In the genomic region with DNA sequence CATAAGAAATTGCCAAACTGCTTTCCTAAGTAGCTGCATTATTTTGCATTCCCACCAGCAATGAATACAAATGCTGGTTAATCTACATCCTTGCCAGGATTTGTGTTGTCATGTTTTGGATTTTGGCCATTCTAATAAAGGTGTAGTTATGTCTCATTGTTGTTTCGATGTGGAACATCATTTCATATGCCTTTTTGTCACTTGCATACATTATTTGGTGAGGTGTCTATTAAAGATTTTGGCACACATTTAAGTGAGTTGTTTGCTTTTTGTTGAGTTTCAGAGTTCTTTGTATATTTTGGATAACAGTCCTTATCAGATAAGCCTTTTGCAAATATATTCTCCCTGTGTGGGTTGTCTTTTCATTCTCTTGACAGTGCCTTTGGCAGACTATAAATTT, we compare ENCODE assay signal across 28 cellular contexts.
"Had no signal": no experiment of that assay in that cellular context is flagged by ENCODE, and none has a peak within 500 bp of the region (broad histone marks: within the 10 kb centered on the region; RNA-seq: fewer than 3 reads in every experiment).

No MANE protein-coding gene starts in this region.

- H3K36me3 ChIP-seq: brain microvascular endothelial cell, cardiac muscle cell, WERI-Rb-1 had no signal

- H3K27me3 ChIP-seq: brain microvascular endothelial cell, cardiac muscle cell had no signal

- H3K4me1 Mint-ChIP-seq: activated CD4-positive, alpha-beta memory T cell treated with anti-CD3 and anti-CD28 coated beads, Interleukin-2, amount 10 ng/mL, durations not matched to agents 7 days and 5 days; activated CD4-positive, alpha-beta T cell treated with anti-CD3 and anti-CD28 coated beads for 36 hours; activated naive CD8-positive, alpha-beta T cell treated with anti-CD3 and anti-CD28 coated beads, Interleukin-2, amount 50 U/mL, for 24 hours; activated T-helper 17 cell treated with anti-CD3 and anti-CD28 coated beads, Interleukin-2, amount 50 U/mL, for 72 hours; T-cell had no signal

- H3K36me3 Mint-ChIP-seq: activated naive CD4-positive, alpha-beta T cell treated with anti-CD3 and anti-CD28 coated beads, Interleukin-2, amount 50 U/mL, for 72 hours; T-cell had no signal

- H3K27me3 Mint-ChIP-seq: activated CD4-positive, alpha-beta memory T cell treated with anti-CD3 and anti-CD28 coated beads, Interleukin-2, amount 10 ng/mL, durations not matched to agents 7 days and 5 days; activated CD4-positive, alpha-beta T cell treated with anti-CD3 and anti-CD28 coated beads for 36 hours; activated naive CD8-positive, alpha-beta T cell treated with anti-CD3 and anti-CD28 coated beads, Interleukin-2, amount 50 U/mL, for 24 hours; activated T-helper 17 cell treated with anti-CD3 and anti-CD28 coated beads, Interleukin-2, amount 50 U/mL, for 72 hours; T-cell had no signal

- H3K4me3 Mint-ChIP-seq: activated CD4-positive, alpha-beta memory T cell treated with anti-CD3 and anti-CD28 coated beads, Interleukin-2, amount 10 ng/mL, durations not matched to agents 7 days and 5 days; activated CD4-positive, alpha-beta T cell treated with anti-CD3 and anti-CD28 coated beads for 36 hours; activated naive CD8-positive, alpha-beta T cell treated with anti-CD3 and anti-CD28 coated beads, Interleukin-2, amount 50 U/mL, for 24 hours; activated T-helper 17 cell treated with anti-CD3 and anti-CD28 coated beads, Interleukin-2, amount 50 U/mL, for 72 hours; T-cell had no signal

- H3K27ac Mint-ChIP-seq: activated CD4-positive, alpha-beta memory T cell treated with anti-CD3 and anti-CD28 coated beads, Interleukin-2, amount 10 ng/mL, durations not matched to agents 7 days and 5 days; activated CD4-positive, alpha-beta T cell treated with anti-CD3 and anti-CD28 coated beads for 36 hours; activated naive CD4-positive, alpha-beta T cell treated with anti-CD3 and anti-CD28 coated beads, Interleukin-2, amount 50 U/mL, for 72 hours; activated naive CD8-positive, alpha-beta T cell treated with anti-CD3 and anti-CD28 coated beads, Interleukin-2, amount 50 U/mL, for 24 hours; activated T-helper 17 cell treated with anti-CD3 and anti-CD28 coated beads, Interleukin-2, amount 50 U/mL, for 72 hours; T-cell had no signal

- H3K4me3 ChIP-seq: cardiac muscle cell, K562, SK-N-MC had no signal

- H3K9me3 Mint-ChIP-seq: activated CD4-positive, alpha-beta memory T cell treated with anti-CD3 and anti-CD28 coated beads, Interleukin-2, amount 10 ng/mL, durations not matched to agents 7 days and 5 days; activated T-helper 17 cell treated with anti-CD3 and anti-CD28 coated beads, Interleukin-2, amount 50 U/mL, for 72 hours had no signal

- H3K27ac ChIP-seq: brain microvascular endothelial cell, cardiac muscle cell, SK-N-MC, WERI-Rb-1 had no signal

- ATAC-seq: activated CD4-positive, alpha-beta T cell treated with anti-CD3 and anti-CD28 coated beads for 36 hours; activated naive CD4-positive, alpha-beta T cell treated with anti-CD3 and anti-CD28 coated beads, Interleukin-2, amount 50 U/mL, for 72 hours; activated naive CD8-positive, alpha-beta T cell treated with anti-CD3 and anti-CD28 coated beads, Interleukin-2, amount 50 U/mL, for 24 hours; activated T-helper 17 cell treated with anti-CD3 and anti-CD28 coated beads, Interleukin-2, amount 50 U/mL, for 72 hours; K562; Panc1; Right ventricle myocardium inferior; T-cell had no signal

- DNase-seq: activated CD4-positive, alpha-beta memory T cell treated with anti-CD3 and anti-CD28 coated beads, Interleukin-2, amount 10 ng/mL, durations not matched to agents 7 days and 5 days; activated CD4-positive, alpha-beta T cell treated with anti-CD3 and anti-CD28 coated beads for 36 hours; activated CD4-positive, alpha-beta T cell treated with anti-CD3 and anti-CD28 coated beads, Interleukin-2, amount 50 U/mL, for 1 hour; activated naive CD4-positive, alpha-beta T cell; activated naive CD8-positive, alpha-beta T cell treated with anti-CD3 and anti-CD28 coated beads, Interleukin-2, amount 50 U/mL, for 24 hours; activated T-cell treated with anti-CD3 and anti-CD28 coated beads for 4 hours; activated T-cell treated with anti-CD3 and anti-CD28 coated beads, Interleukin-2, amount 50 U/mL, for 48 hours; amygdala; brain microvascular endothelial cell; Karpas-422; NCI-H146; NCI-H187 treated with DMSO at 0.1 percent for 48 hours; NCI-H2081 treated with DMSO at 0.1 percent for 48 hours; NCI-H446; NCI-H524 treated with DMSO at 0.1 percent for 48 hours; NCI-H748 treated with DMSO at 0.1 percent for 48 hours; RPMI8226; T-cell; T-helper 2 cell; T1000; WERI-Rb-1 had no signal
